18 cellular contexts compared by ENCODE assay signal in the genomic region with DNA sequence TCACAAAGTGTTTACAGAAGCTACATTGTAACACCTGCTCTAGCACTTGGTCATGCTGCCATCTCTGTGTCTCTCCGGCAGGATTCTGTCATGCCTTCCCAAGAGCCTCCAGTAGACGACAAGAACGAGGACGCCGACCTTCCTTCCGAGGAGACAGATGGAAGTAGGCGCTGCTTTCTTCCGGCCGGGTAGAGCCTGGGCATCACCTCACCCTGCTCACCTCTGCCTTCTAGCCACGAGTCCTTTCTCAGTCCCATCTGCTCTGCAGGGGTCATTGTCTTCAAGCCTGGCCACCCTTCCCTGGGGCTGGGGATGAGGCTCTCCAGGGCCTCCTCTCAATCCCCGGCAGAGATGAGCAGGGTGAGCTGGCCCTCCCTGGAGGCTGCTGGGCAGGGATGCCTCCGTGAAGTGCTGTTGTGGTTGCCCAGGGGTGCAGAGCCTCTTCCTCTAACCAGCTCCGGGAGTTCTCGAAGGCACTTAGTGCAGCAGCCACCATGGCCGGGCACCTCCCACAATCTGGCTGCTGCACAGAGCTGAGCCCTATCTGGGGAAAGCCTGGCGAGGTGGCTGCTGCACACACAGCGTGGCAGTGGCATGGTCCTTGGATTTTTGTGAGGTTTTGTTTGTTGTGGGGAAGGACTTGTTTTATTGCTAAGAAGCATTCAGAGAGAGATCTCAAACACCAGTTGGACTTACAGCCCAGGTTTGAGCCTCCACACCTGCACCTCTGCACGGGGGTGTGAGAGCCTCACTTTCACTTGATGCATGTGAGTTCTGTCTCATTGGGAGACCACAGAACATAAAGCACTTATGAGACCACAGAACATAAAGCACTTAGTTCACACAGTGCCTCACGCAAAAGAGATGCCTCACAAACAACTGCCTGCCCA. TPM values are rescaled to one million over a fixed set of nuclear protein-coding genes. Genes with fewer than 3 reads are reported as not detected.
DNase-seq lines count a peak whose midpoint lies in the region; TF ChIP-seq lines count a peak whose summit lies in the region.
"Had no signal": no experiment of that assay in that cellular context is flagged by ENCODE, and none has a peak within 500 bp of the region (broad histone marks: within the 10 kb centered on the region; RNA-seq: fewer than 3 reads in every experiment).

No MANE protein-coding gene starts in this region.

- H3K4me1 ChIP-seq in neuronal stem cell (ENCODE audit: control insufficient read depth in 2 of 2, insufficient read depth in 1 of 2, low read depth in 1 of 2, low read length in 2 of 2) (no peaks in the 10 kb centered on the region), BE2C (no peaks in the 10 kb centered on the region), H9 (ENCODE audit: insufficient read depth, low read length) (no peaks in the 10 kb centered on the region)
- H3K4me1 ChIP-seq: A549, SJCRH30 had no signal

- H3K23me2 ChIP-seq in H9 (ENCODE audit: insufficient read length, low read depth, low read length, poor library complexity, severe bottlenecking), result no peaks in the 10 kb centered on the region

- H3K4me2 ChIP-seq in neuronal stem cell (ENCODE audit: insufficient read depth, low read length, poor library complexity, severe bottlenecking) (no peak overlapping the region), H9 (ENCODE audit: insufficient read depth, insufficient read length, low read length) (no peak overlapping the region)
- H3K4me2 ChIP-seq: A549 had no signal

- no peak overlapping the region for H2BK20ac ChIP-seq in H9 (ENCODE audit: low read depth, low read length, poor library complexity, severe bottlenecking)

- CTCF ChIA-PET in activated naive CD4-positive, alpha-beta T cell treated with anti-CD3 and anti-CD28 coated beads, Interleukin-2, amount 10 ng/mL, durations not matched to agents 7 days and 5 days (lab: Charles Lee), result interaction anchor here (1.2 kb wide), 1 partner anchor 101 kb away, joined by 3 read pairs; no protein-coding TSS in a partner anchor

- no peak overlapping the region for H3K4me3 Mint-ChIP-seq in activated naive CD4-positive, alpha-beta T cell treated with anti-CD3 and anti-CD28 coated beads, Interleukin-2, amount 10 ng/mL, durations not matched to agents 7 days and 5 days
- no peak overlapping the region for H3K4me3 Mint-ChIP-seq in H9
- H3K4me3 Mint-ChIP-seq: immature natural killer cell, memory B cell, neural crest cell had no signal

- H3K9ac ChIP-seq in neuronal stem cell (ENCODE audit: low read depth, low read length, poor library complexity), result peak overlapping the region; percentile 3
- H3K9ac ChIP-seq in H9 (ENCODE audit: extremely low read depth, insufficient read length, low read length), result no peak overlapping the region

- no peak overlapping the region for H2BK120ac ChIP-seq in neuronal stem cell (ENCODE audit: low read depth, low read length)
- no peak overlapping the region for H2BK120ac ChIP-seq in H9 (ENCODE audit: low read depth, low read length, poor library complexity, severe bottlenecking)

- H3K23ac ChIP-seq in neuronal stem cell (ENCODE audit: low read depth, low read length, poor library complexity) (peak overlapping the region; percentile 27), H9 (ENCODE audit: insufficient read length, low read depth, low read length) (no peak overlapping the region)

- H3K9me3 ChIP-seq in KOPT-K1 (ENCODE audit: insufficient read depth, low read length, poor library complexity, severe bottlenecking) (no peaks in the 10 kb centered on the region), neuronal stem cell (replicated peaks in 1 of 2; ENCODE audit: control insufficient read depth in 2 of 2, insufficient read depth in 1 of 2, low read depth in 1 of 2, low read length in 2 of 2) (no peaks in the 10 kb centered on the region), BE2C (no peaks in the 10 kb centered on the region), H9 (ENCODE audit: control insufficient read depth, low read depth, low read length) (no peaks in the 10 kb centered on the region)
- H3K9me3 ChIP-seq: A549, SJCRH30 had no signal

- H2BK15ac ChIP-seq in neuronal stem cell (ENCODE audit: low read length) (no peak overlapping the region), H9 (ENCODE audit: low read depth, low read length) (no peak overlapping the region)

- no peak overlapping the region for H2AK5ac ChIP-seq in neuronal stem cell (ENCODE audit: low read depth, low read length)
- no peak overlapping the region for H2AK5ac ChIP-seq in H9 (ENCODE audit: insufficient read length, low read length)

- H3K79me1 ChIP-seq in neuronal stem cell (ENCODE audit: low read depth, low read length), result peaks cover 5% of the 10 kb centered on the region
- no peaks in the 10 kb centered on the region for H3K79me1 ChIP-seq in H9 (ENCODE audit: insufficient read depth, low read depth, low read length, poor library complexity, severe bottlenecking)

- no peaks in the 10 kb centered on the region for H3K9me3 Mint-ChIP-seq in activated naive CD4-positive, alpha-beta T cell treated with anti-CD3 and anti-CD28 coated beads, Interleukin-2, amount 10 ng/mL, durations not matched to agents 7 days and 5 days
- H3K9me3 Mint-ChIP-seq in H9, result no peaks in the 10 kb centered on the region
- H3K9me3 Mint-ChIP-seq: immature natural killer cell, memory B cell, neural crest cell had no signal

- no peak overlapping the region for H3T11ph ChIP-seq in H9 (ENCODE audit: low read length)

- H3K18ac ChIP-seq in neuronal stem cell (ENCODE audit: low read length), result no peak overlapping the region
- no peak overlapping the region for H3K18ac ChIP-seq in H9 (ENCODE audit: insufficient read length, low read depth, low read length)

- H3K4me3 ChIP-seq in neuronal stem cell (ENCODE audit: low read length in 2 of 2) (peak overlapping the region in 1 of 2 donors; percentile 35), BE2C (ENCODE audit: low read depth, low read length) (no peak overlapping the region)
- H3K4me3 ChIP-seq: A549, SJCRH30 had no signal

- H2AFZ ChIP-seq in neuronal stem cell (ENCODE audit: low read length), result no peak overlapping the region
- no peak overlapping the region for H2AFZ ChIP-seq in H9 (ENCODE audit: low read length)

- H3K36me3 Mint-ChIP-seq in activated naive CD4-positive, alpha-beta T cell treated with anti-CD3 and anti-CD28 coated beads, Interleukin-2, amount 10 ng/mL, durations not matched to agents 7 days and 5 days, result no peaks in the 10 kb centered on the region
- H3K36me3 Mint-ChIP-seq in H9 (ENCODE audit: insufficient read depth in 1 of 3, low read depth in 3 of 3), result peaks cover 0 to 20% (median 2%) of the 10 kb centered on the region in 3 experiments; a peak in 3 of 7 replicates
- H3K36me3 Mint-ChIP-seq: immature natural killer cell had no signal

- no peak overlapping the region for H3K27ac Mint-ChIP-seq in activated naive CD4-positive, alpha-beta T cell treated with anti-CD3 and anti-CD28 coated beads, Interleukin-2, amount 10 ng/mL, durations not matched to agents 7 days and 5 days
- no peak overlapping the region for H3K27ac Mint-ChIP-seq in H9
- H3K27ac Mint-ChIP-seq: immature natural killer cell, memory B cell had no signal

- H3K27me3 ChIP-seq in neuronal stem cell (ENCODE audit: control insufficient read depth in 3 of 3, insufficient read depth in 3 of 3, low read depth in 1 of 3, low read length in 3 of 3) (peaks cover 0 to 4% (median 0%) of the 10 kb centered on the region in 3 experiments), BE2C (no peaks in the 10 kb centered on the region), H9 (ENCODE audit: insufficient read depth, low read length) (no peaks in the 10 kb centered on the region)

- H3K36me3 ChIP-seq in KOPT-K1 (ENCODE audit: insufficient read depth, low read length) (no peaks in the 10 kb centered on the region), neuronal stem cell (replicated peaks in 1 of 2; ENCODE audit: control insufficient read depth in 2 of 2, insufficient read depth in 2 of 2, low read length in 2 of 2) (peaks cover 0 to 19% of the 10 kb centered on the region in 2 donors), BE2C (no peaks in the 10 kb centered on the region)
- H3K36me3 ChIP-seq: SJCRH30 had no signal

- H3K56ac ChIP-seq in H9 (ENCODE audit: insufficient read length, low read depth, low read length), result no peak overlapping the region

- no peaks in the 10 kb centered on the region for H3K27me3 Mint-ChIP-seq in activated naive CD4-positive, alpha-beta T cell treated with anti-CD3 and anti-CD28 coated beads, Interleukin-2, amount 10 ng/mL, durations not matched to agents 7 days and 5 days
- no peaks in the 10 kb centered on the region; the same call in 1 of the 2 replicates for H3K27me3 Mint-ChIP-seq in H9 (ENCODE audit: low read depth)
- H3K27me3 Mint-ChIP-seq: memory B cell had no signal

- H3K4ac ChIP-seq in neuronal stem cell (ENCODE audit: low read length) (no peak overlapping the region), H9 (ENCODE audit: low read depth, low read length) (no peak overlapping the region)

- peak overlapping the region; percentile 47 for H3K14ac ChIP-seq in neuronal stem cell (ENCODE audit: low read length)
- no peak overlapping the region for H3K14ac ChIP-seq in H9 (ENCODE audit: insufficient read depth, low read length)

- no peak for TF ChIP-seq CTCF in BE2C (IDR thresholded peaks at IDR 0.05; ENCODE audit: low read depth, low read length)
- no peak for TF ChIP-seq CTCF in H9 (conservative IDR thresholded peaks at IDR 0.05)

- WGBS in neuronal stem cell (ENCODE audit: extremely low coverage in 2 of 2, insufficient read length in 2 of 2, insufficient replicate concordance in 1 of 2), 2 donors, result no CpG with 5 or more reads among the region's 19 CpGs
- WGBS in H9 (ENCODE audit: extremely low coverage, insufficient read length, low lambda C conversion rate), result no CpG with 5 or more reads among the region's 19 CpGs

- H4K91ac ChIP-seq in neuronal stem cell (ENCODE audit: low read depth, low read length, poor library complexity) (no peak overlapping the region), H9 (ENCODE audit: insufficient read length, low read depth, low read length) (no peak overlapping the region)

- no peak overlapping the region for H4K8ac ChIP-seq in neuronal stem cell (ENCODE audit: low read depth, low read length)
- H4K8ac ChIP-seq in H9 (replicated peaks; ENCODE audit: insufficient read length, low read depth, low read length), result no peak overlapping the region

- H3K4me1 Mint-ChIP-seq in activated naive CD4-positive, alpha-beta T cell treated with anti-CD3 and anti-CD28 coated beads, Interleukin-2, amount 10 ng/mL, durations not matched to agents 7 days and 5 days, result peaks cover 12% of the 10 kb centered on the region
- H3K4me1 Mint-ChIP-seq in H9, result no peaks in the 10 kb centered on the region; a peak in 1 of 4 replicates
- H3K4me1 Mint-ChIP-seq: immature natural killer cell, memory B cell, neural crest cell had no signal

- H3K27ac ChIP-seq in KOPT-K1 (ENCODE audit: low read depth, low read length, poor library complexity, severe bottlenecking) (peak overlapping the region; percentile 25), neuronal stem cell (replicated peaks; ENCODE audit: low read length) (no peak overlapping the region), H9 (ENCODE audit: insufficient read length, low read depth, low read length) (no peak overlapping the region)
- H3K27ac ChIP-seq: A549, SJCRH30 had no signal

- no peaks in the 10 kb centered on the region for H3K79me2 ChIP-seq in H9 (ENCODE audit: insufficient read depth, low read length)

- H4K5ac ChIP-seq in H9 (ENCODE audit: insufficient read length, low read depth, low read length), result no peak overlapping the region

- H2BK12ac ChIP-seq in neuronal stem cell (ENCODE audit: low read length) (no peak overlapping the region), H9 (ENCODE audit: insufficient read length, low read depth, low read length) (no peak overlapping the region)

- H2BK5ac ChIP-seq in neuronal stem cell (ENCODE audit: low read length) (peak overlapping the region; percentile 46), H9 (ENCODE audit: insufficient read length, low read length) (no peak overlapping the region)

- no peaks in the 10 kb centered on the region for H4K20me1 ChIP-seq in H9 (ENCODE audit: control insufficient read depth, insufficient read depth, insufficient read length)

- DNase-seq in activated CD8-positive, alpha-beta memory T cell treated with anti-CD3 and anti-CD28 coated beads for 24 hours, result peak; percentile 67
- no peak for DNase-seq in activated CD8-positive, alpha-beta memory T cell treated with anti-CD3 and anti-CD28 coated beads, Interleukin-2, amount 50 U/mL, for 4 hours
- peak; percentile 61 for DNase-seq in activated naive CD4-positive, alpha-beta T cell treated with anti-CD3 and anti-CD28 coated beads, Interleukin-2, amount 10 ng/mL, durations not matched to agents 7 days and 5 days
- DNase-seq in neuronal stem cell (ENCODE audit: low spot score) (no peak), GM19238 (ENCODE audit: insufficient read length, low spot score) (no peak), BE2C (no peak), H9 (no peak)
- DNase-seq: activated CD4-positive, alpha-beta T cell treated with anti-CD3 and anti-CD28 coated beads for 4 hours; activated effector memory CD4-positive, alpha-beta T cell treated with Interleukin-2 at 50 U/mL for 16 hours; erythroblast; immature natural killer cell; NCI-H187 treated with DMSO at 0.1 percent for 48 hours; OCI-M1; SJCRH30 had no signal

RNA-seq across cellular contexts. Expression of a gene that starts 48.4 kb away (rescaled TPM):
- 108 TPM for polyA plus RNA-seq in neuronal stem cell (2013, experiment 1 of 2)
- 108 TPM for polyA plus RNA-seq in neuronal stem cell (2013, experiment 2 of 2)
- 37.3 TPM for polyA plus RNA-seq in BE2C (2012; ENCODE audit: insufficient read depth, insufficient read length, low read depth)
- 119 and 125 TPM in 2 replicates for total RNA-seq in H9 (2021)

Comparison
In these comparisons a context has a peak if more than half of its experiments do, and no peak if none do; other contexts are left out.
1. DNase-seq: peak in activated CD8-positive, alpha-beta memory T cell treated with anti-CD3 and anti-CD28 coated beads for 24 hours (single experiment) and activated naive CD4-positive, alpha-beta T cell treated with anti-CD3 and anti-CD28 coated beads, Interleukin-2, amount 10 ng/mL, durations not matched to agents 7 days and 5 days (single experiment); none in activated CD8-positive, alpha-beta memory T cell treated with anti-CD3 and anti-CD28 coated beads, Interleukin-2, amount 50 U/mL, for 4 hours (single experiment), neuronal stem cell (single experiment), GM19238 (single experiment), BE2C (single experiment) and H9 (single experiment).